8 cellular contexts compared by ENCODE assay signal in the genomic region with DNA sequence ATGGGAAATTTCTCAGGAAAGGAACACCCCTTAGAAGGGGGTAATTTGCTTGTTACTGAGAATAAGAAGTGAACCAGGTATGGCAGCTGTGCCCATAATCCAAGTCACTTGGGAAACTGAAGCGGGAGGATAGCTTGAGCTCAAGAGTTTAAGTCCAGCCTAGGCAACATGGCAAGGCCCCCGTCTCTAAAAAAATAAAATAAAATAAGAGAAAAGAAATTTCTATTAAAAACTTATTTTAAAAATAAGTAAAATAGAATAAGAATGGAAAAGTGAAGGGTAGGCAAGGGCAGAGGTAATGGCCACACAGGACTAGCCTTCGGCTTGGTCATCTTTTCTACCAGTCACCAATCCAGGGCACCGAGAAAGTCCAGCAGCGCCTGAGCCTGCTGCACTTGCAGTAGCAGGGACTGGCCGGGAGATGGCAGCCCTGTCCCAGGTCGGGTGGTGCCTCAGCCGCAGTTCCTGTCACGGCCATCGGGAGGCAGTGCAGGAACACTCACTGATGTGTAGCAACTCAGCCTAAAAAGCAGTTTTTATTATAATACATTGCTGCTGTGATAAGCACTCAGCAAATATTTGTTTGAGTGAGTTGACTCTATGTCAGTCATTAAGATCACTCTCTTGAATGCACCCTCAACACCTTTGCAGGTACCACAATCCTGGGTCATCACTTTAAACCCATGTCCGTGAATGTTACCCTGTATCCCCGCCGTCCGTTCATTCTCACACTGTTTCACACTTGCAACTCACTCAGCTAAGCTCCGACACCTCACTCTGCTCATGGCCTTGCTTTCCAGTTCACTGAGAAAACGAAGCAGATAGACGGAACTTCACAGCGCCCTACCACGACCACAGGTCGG. TPM values are rescaled to one million over a fixed set of nuclear protein-coding genes. Genes with fewer than 3 reads are reported as not detected.
DNase-seq lines count a peak whose midpoint lies in the region; ATAC-seq and TF ChIP-seq lines count a peak whose summit lies in the region.

No MANE protein-coding gene starts in this region.

- TF ChIP-seq CTCF in GM12865 (IDR thresholded peaks at IDR 0.05; ENCODE audit: insufficient read depth, low read depth, low read length, missing control alignments) = peak; percentile 100
- TF ChIP-seq CTCF in HFFc6 (IDR thresholded peaks at IDR 0.05) = peak; percentile 100
- peak; percentile 100 for TF ChIP-seq CTCF in NB4 (IDR thresholded peaks at IDR 0.05; ENCODE audit: low read depth, low read length)
- TF ChIP-seq CTCF in SU-DHL-6 (IDR thresholded peaks at IDR 0.05; ENCODE audit: insufficient read depth, low read length, poor library complexity, severe bottlenecking) = peak; percentile 100
- peak; percentile 100 for TF ChIP-seq CTCF in heart left ventricle (IDR thresholded peaks at IDR 0.05)

- H3K27ac ChIP-seq in SU-DHL-6 (ENCODE audit: low read depth, low read length) = no peak overlapping the region
- no peak overlapping the region for H3K27ac ChIP-seq in heart left ventricle
- H3K27ac ChIP-seq in aorta (ENCODE audit: low read depth in 1 of 2, low read length in 2 of 2) = no peak overlapping the region

- H3K4me1 ChIP-seq in heart left ventricle (peaks cover 0 to 11% (median 1%) of the 10 kb centered on the region in 12 donors), aorta (ENCODE audit: control insufficient read depth in 1 of 2, insufficient read depth in 2 of 2, low read length in 2 of 2) (no peaks in the 10 kb centered on the region)

- DNase-seq in GM12865 (ENCODE audit: low read depth) = peak; percentile 87
- DNase-seq in HFFc6 = peak; percentile 62
- DNase-seq in NB4 (ENCODE audit: low read depth) = peak; percentile 83
- DNase-seq in activated naive CD8-positive, alpha-beta T cell treated with anti-CD3 and anti-CD28 coated beads, Interleukin-2, amount 50 U/mL, for 16 hours (ENCODE audit: low read depth, low spot score) = peak; percentile 77
- DNase-seq in heart left ventricle = peak; percentile 83 to 94 (median 87)
- DNase-seq in pulmonary artery endothelial cell (ENCODE audit: low read depth, low spot score) = peak; percentile 15
- peak; percentile 90 to 96 for DNase-seq in aorta

- H3K9me2 ChIP-seq in SU-DHL-6 (replicated peaks; ENCODE audit: insufficient read depth, low read length) = no peaks in the 10 kb centered on the region

- H3K4me3 Mint-ChIP-seq in HFFc6 = no peak overlapping the region

- intact Hi-C loops in heart left ventricle (cut with DNase I) = loop anchor here (1.0 to 10.0 kb wide), 19 partner anchors 113 to 555 kb away; a partner anchor contains a TSS
- intact Hi-C loops in aorta (cut with DNase I) = loop anchor here in 1 of 2 donors (1.0 kb wide), 2 partner anchors 238 to 312 kb away; no protein-coding TSS in a partner anchor

- no peaks in the 10 kb centered on the region for H3K36me3 Mint-ChIP-seq in HFFc6 (ENCODE audit: low read depth)

- H3K27ac Mint-ChIP-seq in HFFc6 = no peak overlapping the region

- TF ChIP-seq POLR2A in NB4 (IDR thresholded peaks at IDR 0.05; ENCODE audit: extremely low read depth, insufficient read length) (no peak), heart left ventricle (IDR thresholded peaks at IDR 0.05) (no peak)

- no peak overlapping the region for H3K4me3 ChIP-seq in GM12865 (ENCODE audit: low read depth, low read length)
- no peak overlapping the region for H3K4me3 ChIP-seq in NB4 (ENCODE audit: low read depth, low read length)
- no peak overlapping the region for H3K4me3 ChIP-seq in SU-DHL-6 (ENCODE audit: insufficient read depth, low read length, poor library complexity, severe bottlenecking)
- no peak overlapping the region for H3K4me3 ChIP-seq in heart left ventricle
- no peak overlapping the region for H3K4me3 ChIP-seq in aorta (ENCODE audit: low read length in 2 of 2)

- H3K4me2 ChIP-seq in SU-DHL-6 (ENCODE audit: low read depth, low read length, poor library complexity, severe bottlenecking) = no peak overlapping the region

- peaks cover 6% of the 10 kb centered on the region for H3K27me3 Mint-ChIP-seq in HFFc6 (ENCODE audit: insufficient read depth)

- H3K9me3 Mint-ChIP-seq in HFFc6 = no peaks in the 10 kb centered on the region

- peak; percentile 64 to 97 (median 94) for ATAC-seq in heart left ventricle
- peak; percentile 98 for ATAC-seq in aorta (ENCODE audit: low FRiP score)

- H3K9ac ChIP-seq in SU-DHL-6 (ENCODE audit: low read length) = no peak overlapping the region

- H3K9me3 ChIP-seq in SU-DHL-6 (ENCODE audit: insufficient read depth, low read length) (no peaks in the 10 kb centered on the region), heart left ventricle (no peaks in the 10 kb centered on the region), aorta (ENCODE audit: control insufficient read depth, low read length) (no peaks in the 10 kb centered on the region)

- no peaks in the 10 kb centered on the region for H3K79me2 ChIP-seq in SU-DHL-6 (ENCODE audit: insufficient read depth, low read length)

- H2AFZ ChIP-seq in SU-DHL-6 (ENCODE audit: low read depth, low read length, severe bottlenecking) = peak overlapping the region; percentile 8

- H3K36me3 ChIP-seq in SU-DHL-6 (ENCODE audit: low read length) = no peaks in the 10 kb centered on the region
- no peaks in the 10 kb centered on the region for H3K36me3 ChIP-seq in heart left ventricle
- no peaks in the 10 kb centered on the region for H3K36me3 ChIP-seq in aorta (ENCODE audit: control insufficient read depth in 1 of 2, insufficient read depth in 2 of 2, low read length in 1 of 2)

- H3K27me3 ChIP-seq in SU-DHL-6 (ENCODE audit: low read length) = no peaks in the 10 kb centered on the region
- H3K27me3 ChIP-seq in heart left ventricle = no peaks in the 10 kb centered on the region
- H3K27me3 ChIP-seq in aorta (ENCODE audit: control insufficient read depth in 1 of 2, insufficient read depth in 2 of 2, low read length in 1 of 2) = no peaks in the 10 kb centered on the region

- no peaks in the 10 kb centered on the region for H4K20me1 ChIP-seq in SU-DHL-6 (ENCODE audit: low read depth, low read length)

- H3K4me1 Mint-ChIP-seq in HFFc6 (ENCODE audit: low read depth) = peaks cover 32% of the 10 kb centered on the region

- 50 to 55% (median 54%) methylated on average over 20 of the region's 20 CpGs for WGBS in heart left ventricle, 4 donors
- WGBS in aorta, 2 donors = 53 to 54% methylated on average over 20 of the region's 20 CpGs

- no peaks in the 10 kb centered on the region for H3F3A ChIP-seq in SU-DHL-6 (ENCODE audit: insufficient read depth)

RNA-seq across cellular contexts. Expression of a gene that starts 23.2 kb away (rescaled TPM):
- total RNA-seq in HFFc6 (2021; fragmentation: NEBNext Ultra II Directional; extraction: Animal tissue kit (Norgen Biotek cat#: 25700)) = not detected
- total RNA-seq in heart left ventricle (not detected), pulmonary artery endothelial cell (not detected in 2 replicates), aorta (under 1 TPM in 1 of 2 donors, not detected in 1; 0.16 TPM)
- polyA plus RNA-seq in heart left ventricle (under 1 TPM in 1 of 2 donors, not detected in 1; 0.03 TPM), aorta (not detected)

Comparison
In these comparisons a context has a peak if more than half of its experiments do, and no peak if none do; other contexts are left out.
1. DNase-seq: peak in every context shown above with its lines; median percentile 93 in aorta; 87 in GM12865; 87 in heart left ventricle; 83 in NB4; 77 in activated naive CD8-positive, alpha-beta T cell treated with anti-CD3 and anti-CD28 coated beads, Interleukin-2, amount 50 U/mL, for 16 hours; 62 in HFFc6; 15 in pulmonary artery endothelial cell.